In the genomic region with DNA sequence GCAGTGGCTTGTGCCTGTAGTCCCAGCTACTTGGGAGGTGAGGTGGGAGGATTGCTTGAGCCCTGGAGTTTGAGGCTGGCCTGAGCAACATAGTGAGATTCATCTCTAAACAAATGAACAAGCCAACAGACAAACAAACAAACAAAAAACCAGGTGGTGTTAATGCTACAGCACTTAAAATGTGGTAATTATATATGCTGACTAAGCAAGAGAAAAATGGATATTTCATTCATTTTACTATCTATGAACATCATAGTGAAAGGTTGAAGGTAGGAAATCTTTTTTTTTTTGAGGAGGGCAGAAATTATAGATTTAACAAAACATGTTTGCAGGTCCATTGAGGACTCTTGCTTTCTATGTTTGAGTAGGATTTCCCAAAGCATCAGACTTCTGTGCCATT, we compare ENCODE assay signal across 27 cellular contexts.
"Had no signal": no experiment of that assay in that cellular context is flagged by ENCODE, and none has a peak within 500 bp of the region (broad histone marks: within the 10 kb centered on the region; RNA-seq: fewer than 3 reads in every experiment).

No MANE protein-coding gene starts in this region.

- H3K9me3 Mint-ChIP-seq: dendritic cell treated with granulocyte-macrophage colony-stimulating factor and Interleukin-4, amounts not matched to agents 40 ng/mL and 50 ng/mL, for 4 days; effector memory CD8-positive, alpha-beta T cell; endodermal cell; naive thymus-derived CD4-positive, alpha-beta T cell had no signal

- ATAC-seq: effector memory CD8-positive, alpha-beta T cell; esophagus mucosa; gastrocnemius medialis; heart right ventricle; left cardiac atrium; left lung; left ventricle myocardium superior; lower lobe of right lung; naive thymus-derived CD4-positive, alpha-beta T cell had no signal

- H3K36me3 Mint-ChIP-seq: naive thymus-derived CD4-positive, alpha-beta T cell had no signal

- H3K4me1 Mint-ChIP-seq: naive thymus-derived CD4-positive, alpha-beta T cell had no signal

- H3K27ac Mint-ChIP-seq: dendritic cell treated with granulocyte-macrophage colony-stimulating factor and Interleukin-4, amounts not matched to agents 40 ng/mL and 50 ng/mL, for 4 days; effector memory CD8-positive, alpha-beta T cell; endodermal cell; naive thymus-derived CD4-positive, alpha-beta T cell had no signal

- H3K27ac ChIP-seq: colonic mucosa, epithelial cell of prostate, esophagus squamous epithelium, gastrocnemius medialis, heart right ventricle, left lung, lower lobe of right lung had no signal

- H3K4me3 ChIP-seq: colonic mucosa, esophagus squamous epithelium, gastrocnemius medialis, heart right ventricle, left lung, lower lobe of right lung had no signal

- H3K9me3 ChIP-seq: colonic mucosa, esophagus squamous epithelium, gastrocnemius medialis, heart right ventricle, left lung, lower lobe of right lung had no signal

- FAIRE-seq: endometrium, islet of Langerhans, keratinocyte had no signal

- H3K4me3 Mint-ChIP-seq: dendritic cell treated with granulocyte-macrophage colony-stimulating factor and Interleukin-4, amounts not matched to agents 40 ng/mL and 50 ng/mL, for 4 days; effector memory CD8-positive, alpha-beta T cell; endodermal cell; naive thymus-derived CD4-positive, alpha-beta T cell had no signal

- H3K27me3 ChIP-seq: colonic mucosa, gastrocnemius medialis, left lung had no signal

- DNase-seq: colonic mucosa; cortex of kidney; effector CD8-positive, alpha-beta T cell; effector memory CD8-positive, alpha-beta T cell; endodermal cell; erythroblast; esophagus squamous epithelium; foreskin fibroblast; foreskin melanocyte; gastrocnemius medialis; glutamatergic neuron; head of caudate nucleus; heart right ventricle; hippocampal formation; left cardiac atrium; left lung; left ventricle myocardium superior; lower lobe of right lung; mesenchymal stem cell; midbrain; naive thymus-derived CD4-positive, alpha-beta T cell had no signal

- H3K36me3 ChIP-seq: colonic mucosa, esophagus squamous epithelium, gastrocnemius medialis, heart right ventricle, left lung, lower lobe of right lung had no signal

- H3K4me1 ChIP-seq: colonic mucosa, esophagus squamous epithelium, gastrocnemius medialis, heart right ventricle, left lung, lower lobe of right lung had no signal
